In the genomic region with DNA sequence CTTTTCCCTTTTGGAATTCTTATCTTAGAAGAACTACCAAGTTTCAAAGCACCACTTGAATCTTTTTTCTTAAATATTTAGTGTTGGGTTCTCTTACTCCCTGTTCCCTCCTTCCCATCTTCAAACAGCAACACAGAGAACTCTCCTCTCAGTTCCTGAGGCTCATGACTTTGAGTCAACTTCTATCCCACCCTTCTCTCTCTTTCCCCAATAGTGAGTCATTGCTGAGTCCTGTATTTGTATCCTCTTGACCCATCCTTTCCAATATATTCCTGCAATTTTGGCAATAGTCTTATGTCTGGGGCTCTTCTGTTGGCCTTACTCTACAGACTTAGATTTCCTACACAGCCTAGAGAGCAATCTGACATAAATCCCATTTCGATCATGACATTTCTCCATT, we compare ENCODE assay signal across 20 cellular contexts. TPM values are rescaled to one million over a fixed set of nuclear protein-coding genes. Genes with fewer than 3 reads are reported as not detected.
DNase-seq lines count a peak whose midpoint lies in the region; ATAC-seq, FAIRE-seq and TF ChIP-seq lines count a peak whose summit lies in the region.
"Had no signal": no experiment of that assay in that cellular context is flagged by ENCODE, and none has a peak within 500 bp of the region (broad histone marks: within the 10 kb centered on the region; RNA-seq: fewer than 3 reads in every experiment).

No MANE protein-coding gene starts in this region.

- no peak overlapping the region for H3K4ac ChIP-seq in mesenchymal stem cell (ENCODE audit: low read depth in 1 of 2, low read length in 2 of 2)

- no peak overlapping the region for H3K14ac ChIP-seq in mesenchymal stem cell (ENCODE audit: low read length in 2 of 2)

- H3K9me3 ChIP-seq in endothelial cell of umbilical vein (replicated peaks; ENCODE audit: control insufficient read depth, insufficient read depth, low read length) (no peaks in the 10 kb centered on the region), mesenchymal stem cell (ENCODE audit: control insufficient read depth, low read length) (no peaks in the 10 kb centered on the region), right lobe of liver (no peaks in the 10 kb centered on the region), small intestine (ENCODE audit: control insufficient read depth, low read depth) (no peaks in the 10 kb centered on the region)
- H3K9me3 ChIP-seq in CD8-positive, alpha-beta T cell (ENCODE audit: low read length): no peaks in the 10 kb centered on the region
- H3K9me3 ChIP-seq: A549 had no signal

- no peak overlapping the region for H3K4me3 Mint-ChIP-seq in CD8-positive, alpha-beta T cell

- H3K4me1 ChIP-seq in endothelial cell of umbilical vein (ENCODE audit: control insufficient read depth, extremely low read depth, insufficient read depth, low read length) (no peaks in the 10 kb centered on the region), mesenchymal stem cell (ENCODE audit: control insufficient read depth, insufficient read depth, low read depth, low read length) (no peaks in the 10 kb centered on the region), right lobe of liver (peaks cover 0 to 5% (median 0%) of the 10 kb centered on the region in 4 donors), small intestine (ENCODE audit: control insufficient read depth in 2 of 2, insufficient read depth in 1 of 2, low read depth in 1 of 2, low read length in 1 of 2) (no peaks in the 10 kb centered on the region)
- no peaks in the 10 kb centered on the region for H3K4me1 ChIP-seq in CD8-positive, alpha-beta T cell (ENCODE audit: insufficient read depth, low read length)
- H3K4me1 ChIP-seq: A549 had no signal

- DNase-seq in AG08395 (ENCODE audit: low spot score) (peak; percentile 47), HCEC 1CT (peak; percentile 80), endothelial cell of umbilical vein (ENCODE audit: low read depth, low spot score) (no peak), mesenchymal stem cell (peak; percentile 28), right lobe of liver (no peak), small intestine (no peak)
- no peak for DNase-seq in CD8-positive, alpha-beta T cell
- DNase-seq: C1 segment of cervical spinal cord; DMS79; H7; NCI-H1417; NCI-H187; NCI-H2107; NCI-H510A; NCI-H748 treated with DMSO at 0.1 percent for 48 hours; NK-92 treated with Interleukin-12 subunit alpha and Interleukin-12 subunit beta, amount 100 ng/mL, for 24 hours; Right ventricle myocardium superior had no signal

- no peak overlapping the region for H4K91ac ChIP-seq in mesenchymal stem cell (ENCODE audit: low read length)

- H2BK15ac ChIP-seq in mesenchymal stem cell (ENCODE audit: low read depth, poor library complexity, severe bottlenecking): no peak overlapping the region

- H2AK5ac ChIP-seq in mesenchymal stem cell (ENCODE audit: low read length, severe bottlenecking): no peak overlapping the region

- H2BK120ac ChIP-seq in mesenchymal stem cell (ENCODE audit: low read depth, low read length): no peak overlapping the region

- peaks cover 43% of the 10 kb centered on the region for H3K27me3 Mint-ChIP-seq in CD8-positive, alpha-beta T cell (ENCODE audit: low read depth)

- H3K36me3 Mint-ChIP-seq in CD8-positive, alpha-beta T cell: no peaks in the 10 kb centered on the region

- TF ChIP-seq POLR2A in endothelial cell of umbilical vein (IDR thresholded peaks at IDR 0.05; ENCODE audit: low read depth, low read length): no peak
- TF ChIP-seq POLR2A in right lobe of liver (IDR thresholded peaks at IDR 0.05): no peak

- no peak overlapping the region for H3K18ac ChIP-seq in mesenchymal stem cell (ENCODE audit: low read depth in 1 of 2, low read length in 2 of 2)

- WGBS in mesenchymal stem cell: 98% methylated on average over 1 of the region's 1 CpG
- WGBS in right lobe of liver (ENCODE audit: insufficient coverage, low coverage, low lambda C conversion rate, missing lambda C conversion rate): 91% methylated on average over 1 of the region's 1 CpG
- WGBS in small intestine, 3 donors: 79 to 84% (median 81%) methylated on average over 1 of the region's 1 CpG

- H3K27me3 ChIP-seq in endothelial cell of umbilical vein (ENCODE audit: control insufficient read depth in 2 of 2, insufficient read depth in 2 of 2, low read length in 2 of 2): peaks cover 0 to 5% of the 10 kb centered on the region in 2 experiments
- no peaks in the 10 kb centered on the region for H3K27me3 ChIP-seq in mesenchymal stem cell (ENCODE audit: control insufficient read depth in 1 of 2, insufficient read depth in 1 of 2, low read length in 2 of 2)
- H3K27me3 ChIP-seq in right lobe of liver: no peaks in the 10 kb centered on the region
- H3K27me3 ChIP-seq in small intestine (ENCODE audit: control insufficient read depth in 2 of 2, insufficient read depth in 2 of 2, low read length in 2 of 2): no peaks in the 10 kb centered on the region
- H3K27me3 ChIP-seq in CD8-positive, alpha-beta T cell (ENCODE audit: insufficient read depth, low read length): peaks cover 4% of the 10 kb centered on the region

- H3K36me3 ChIP-seq in endothelial cell of umbilical vein (ENCODE audit: control insufficient read depth in 2 of 2, extremely low read depth in 1 of 2, insufficient read depth in 2 of 2, low read length in 2 of 2) (no peaks in the 10 kb centered on the region), mesenchymal stem cell (ENCODE audit: control insufficient read depth in 1 of 2, insufficient read depth in 2 of 2, low read depth in 1 of 2, low read length in 2 of 2) (no peaks in the 10 kb centered on the region), right lobe of liver (no peaks in the 10 kb centered on the region), small intestine (ENCODE audit: control insufficient read depth in 2 of 2, insufficient read depth in 2 of 2, low read length in 2 of 2) (no peaks in the 10 kb centered on the region)
- no peaks in the 10 kb centered on the region for H3K36me3 ChIP-seq in CD8-positive, alpha-beta T cell (ENCODE audit: insufficient read depth, low read length)

- BruUV-seq in endothelial cell of umbilical vein (replicated peaks; lab: Mats Ljungman, UMichigan): no TSS peak

- no peaks in the 10 kb centered on the region for H4K20me1 ChIP-seq in endothelial cell of umbilical vein (replicated peaks; ENCODE audit: control insufficient read depth, extremely low read depth, insufficient read depth, low read length)

- POLR2A ChIA-PET in endothelial cell of umbilical vein (lab: Charles Lee): no interaction called here
- POLR2A ChIA-PET in CD8-positive, alpha-beta T cell (lab: Charles Lee): no interaction called here

- H3K4me3 ChIP-seq in endothelial cell of umbilical vein (replicated peaks in 1 of 3; ENCODE audit: insufficient read depth in 1 of 3, low read depth in 1 of 3, low read length in 3 of 3) (no peak overlapping the region), mesenchymal stem cell (ENCODE audit: insufficient read depth in 1 of 2, low read depth in 1 of 2, low read length in 2 of 2) (no peak overlapping the region), right lobe of liver (no peak overlapping the region), small intestine (ENCODE audit: low read depth in 1 of 2, low read length in 2 of 2) (no peak overlapping the region)
- no peak overlapping the region for H3K4me3 ChIP-seq in CD8-positive, alpha-beta T cell (ENCODE audit: low read depth, low read length)
- H3K4me3 ChIP-seq: A549, K562 had no signal

- H3K27ac ChIP-seq in endothelial cell of umbilical vein (ENCODE audit: insufficient read depth, low read depth, low read length) (no peak overlapping the region), mesenchymal stem cell (ENCODE audit: low read length, poor library complexity, severe bottlenecking) (no peak overlapping the region), right lobe of liver (no peak overlapping the region), small intestine (ENCODE audit: low read depth in 1 of 2, low read length in 1 of 2) (no peak overlapping the region)
- no peak overlapping the region for H3K27ac ChIP-seq in CD8-positive, alpha-beta T cell (ENCODE audit: low read depth, low read length)
- H3K27ac ChIP-seq: A549 had no signal

- no peak for TF ChIP-seq CTCF in endothelial cell of umbilical vein (IDR thresholded peaks at IDR 0.05; ENCODE audit: extremely low read depth in 1 of 2, insufficient read depth in 1 of 2, low read depth in 1 of 2, low read length in 2 of 2)
- TF ChIP-seq CTCF in right lobe of liver (IDR thresholded peaks at IDR 0.05): no peak
- no peak for TF ChIP-seq CTCF in CD8-positive, alpha-beta T cell (IDR thresholded peaks at IDR 0.05)

- no peaks in the 10 kb centered on the region for H3K4me1 Mint-ChIP-seq in CD8-positive, alpha-beta T cell (ENCODE audit: low read depth)

- H3K27ac Mint-ChIP-seq in CD8-positive, alpha-beta T cell: no peak overlapping the region

- no peak overlapping the region for H4K8ac ChIP-seq in mesenchymal stem cell (ENCODE audit: low read length)

- intact Hi-C loops in endothelial cell of umbilical vein (cut with micrococcal nuclease): no loop called here
- intact Hi-C loops in right lobe of liver (cut with DNase I): no loop called here
- intact Hi-C loops in CD8-positive, alpha-beta T cell (cut with DNase I, micrococcal nuclease): no loop called here

- no peaks in the 10 kb centered on the region for H3K9me3 Mint-ChIP-seq in CD8-positive, alpha-beta T cell

- CTCF ChIA-PET in endothelial cell of umbilical vein (lab: Charles Lee): interaction anchor here (1.7 kb wide), 1 partner anchor 12 kb away, joined by 4 read pairs; no protein-coding TSS in a partner anchor
- CTCF ChIA-PET in CD8-positive, alpha-beta T cell (lab: Charles Lee): no interaction called here

- H2BK5ac ChIP-seq in mesenchymal stem cell (ENCODE audit: low read depth, low read length, poor library complexity, severe bottlenecking): no peak overlapping the region

- H3K9ac ChIP-seq in endothelial cell of umbilical vein (replicated peaks; ENCODE audit: extremely low read depth, insufficient read depth, low read length): no peak overlapping the region
- H3K9ac ChIP-seq in mesenchymal stem cell (ENCODE audit: low read length): peak overlapping the region; percentile 66

- H3K9me1 ChIP-seq in endothelial cell of umbilical vein (replicated peaks; ENCODE audit: control insufficient read depth, extremely low read depth, insufficient read depth, low read length): no peaks in the 10 kb centered on the region

- H3K4me2 ChIP-seq in endothelial cell of umbilical vein (ENCODE audit: insufficient read depth, low read length): no peak overlapping the region
- no peak overlapping the region for H3K4me2 ChIP-seq in mesenchymal stem cell (ENCODE audit: low read length, poor library complexity, severe bottlenecking)
- H3K4me2 ChIP-seq: A549 had no signal

- H2AFZ ChIP-seq in endothelial cell of umbilical vein (ENCODE audit: low read depth, low read length) (no peak overlapping the region), mesenchymal stem cell (ENCODE audit: low read depth, low read length) (no peak overlapping the region)

- no peaks in the 10 kb centered on the region for H3K79me2 ChIP-seq in endothelial cell of umbilical vein (ENCODE audit: control insufficient read depth, insufficient read depth, low read length)

- no peak overlapping the region for H2BK12ac ChIP-seq in mesenchymal stem cell (ENCODE audit: low read length in 2 of 2)

- no peak for FAIRE-seq in endothelial cell of umbilical vein (lab: Jason Lieb, UNC)
- no peak for FAIRE-seq in small intestine (lab: Jason Lieb, UNC)
- FAIRE-seq: A549, G401.6, K562 had no signal

- ATAC-seq in right lobe of liver: no peak
- no peak for ATAC-seq in CD8-positive, alpha-beta T cell
- ATAC-seq: A549 had no signal

- dilution Hi-C loops in endothelial cell of umbilical vein (cut with MboI; ENCODE audit: extremely low pct_ligation_motif_present, low sequenced_read_pairs): no loop called here

- H3K79me1 ChIP-seq in mesenchymal stem cell (replicated peaks; ENCODE audit: low read length, poor library complexity, severe bottlenecking): no peaks in the 10 kb centered on the region

- no peak overlapping the region for H3K23ac ChIP-seq in mesenchymal stem cell (ENCODE audit: low read length in 2 of 2)

RNA-seq across cellular contexts. Expression of a gene that starts 20.8 kb away (rescaled TPM):
- total RNA-seq in endothelial cell of umbilical vein (76.3 and 79.7 TPM in 2 replicates), right lobe of liver (1 to 10 TPM; 1.4 to 3.7 (median 2.0) TPM)
- polyA plus RNA-seq in endothelial cell of umbilical vein (17.5 and 19.3 TPM in 2 replicates), small intestine (1 to 10 TPM in 1 of 3 donors, under 1 TPM in 2; 0.22 to 5.0 (median 0.54) TPM)
- 23.1 and 29.1 TPM in 2 replicates for polyA plus RNA-seq in endothelial cell of umbilical vein (2011; cell fraction: cytosol; rRNA removed)
- polyA plus RNA-seq in endothelial cell of umbilical vein (2011; cell fraction: nucleus; rRNA removed): 23.5 and 24.5 TPM in 2 replicates
- polyA plus RNA-seq in endothelial cell of umbilical vein (2012): 28.1 and 35.3 TPM in 2 replicates
- 50.6 and 50.9 TPM in 2 replicates for polyA minus RNA-seq in endothelial cell of umbilical vein
- not detected for polyA minus RNA-seq in endothelial cell of umbilical vein (2011; cell fraction: cytosol; rRNA and poly(A)+ RNA removed)
- 24.4 and 27.1 TPM in 2 replicates for polyA minus RNA-seq in endothelial cell of umbilical vein (2011; cell fraction: nucleus; rRNA and poly(A)+ RNA removed)
- 32.6 TPM for polyA plus RNA-seq in mesenchymal stem cell (2013, experiment 1 of 2)
- 33.3 TPM for polyA plus RNA-seq in mesenchymal stem cell (2013, experiment 2 of 2)
- not detected for total RNA-seq in CD8-positive, alpha-beta T cell
- total RNA-seq: K562 had no signal
- polyA plus RNA-seq: K562 had no signal

Comparison
In these comparisons a context has a peak if more than half of its experiments do, and no peak if none do; other contexts are left out.
1. DNase-seq: peak in AG08395 (single experiment), HCEC 1CT (single experiment) and mesenchymal stem cell (single experiment); none in endothelial cell of umbilical vein (single experiment), right lobe of liver (0 of 3), small intestine (single experiment) and CD8-positive, alpha-beta T cell (0 of 7).
2. RNA of a gene that starts 20.8 kb away (total RNA-seq): 76.3 to 79.7 TPM in endothelial cell of umbilical vein; 1.4 to 3.7 TPM in right lobe of liver and not detected in CD8-positive, alpha-beta T cell; every median in the first group is over 10 times any median in the second.